In the genomic region with DNA sequence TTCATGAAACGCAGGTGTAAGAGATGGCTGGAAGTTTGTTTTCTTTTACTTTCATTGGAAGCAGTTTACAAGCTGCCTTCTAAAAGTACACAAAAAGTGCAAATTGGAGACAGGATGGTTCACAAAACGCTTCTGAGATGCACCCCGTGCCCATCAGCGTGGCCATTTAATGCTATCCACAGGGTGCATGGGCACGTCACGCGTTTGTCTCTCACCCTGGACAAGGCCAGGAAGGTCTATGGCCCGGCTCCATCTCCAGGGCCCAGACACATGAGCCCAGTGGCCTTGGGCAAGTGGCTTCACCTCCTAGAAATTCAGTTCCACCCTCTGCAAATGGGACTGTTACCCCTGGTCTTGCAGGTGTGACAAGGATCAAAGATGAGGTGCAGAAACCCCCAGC, we compare ENCODE assay signal across 17 cellular contexts.
DNase-seq lines count a peak whose midpoint lies in the region; ATAC-seq and TF ChIP-seq lines count a peak whose summit lies in the region.
"Had no signal": no experiment of that assay in that cellular context is flagged by ENCODE, and none has a peak within 500 bp of the region (broad histone marks: within the 10 kb centered on the region; RNA-seq: fewer than 3 reads in every experiment).

No MANE protein-coding gene starts in this region.

- no peaks in the 10 kb centered on the region for H3K27me3 Mint-ChIP-seq in HFFc6 (ENCODE audit: insufficient read depth)

- H3K27ac ChIP-seq in RWPE2 (ENCODE audit: poor library complexity, severe bottlenecking), result peak overlapping the region; percentile 48
- H3K27ac ChIP-seq: A549 had no signal

- ATAC-seq in RWPE2 (ENCODE audit: low read depth), result no peak
- ATAC-seq: A549 had no signal

- H3K27me3 ChIP-seq in RWPE2 (ENCODE audit: insufficient read depth, poor library complexity, severe bottlenecking), result no peaks in the 10 kb centered on the region

- no peak overlapping the region for H3K4me3 Mint-ChIP-seq in HFFc6
- H3K4me3 Mint-ChIP-seq: CD4-positive, alpha-beta memory T cell had no signal

- H3K4me3 ChIP-seq in RWPE2 (ENCODE audit: severe bottlenecking), result no peak overlapping the region
- H3K4me3 ChIP-seq: A549, HAP-1 had no signal

- H3K36me3 Mint-ChIP-seq in HFFc6 (ENCODE audit: low read depth), result no peaks in the 10 kb centered on the region
- H3K36me3 Mint-ChIP-seq: CD4-positive, alpha-beta memory T cell had no signal

- no peaks in the 10 kb centered on the region for H3K36me3 ChIP-seq in RWPE2 (ENCODE audit: low read depth)
- H3K36me3 ChIP-seq: HAP-1 had no signal

- peaks cover 76% of the 10 kb centered on the region for H3K4me1 Mint-ChIP-seq in HFFc6 (ENCODE audit: low read depth)
- H3K4me1 Mint-ChIP-seq: CD4-positive, alpha-beta memory T cell had no signal

- H3K9me3 Mint-ChIP-seq in HFFc6, result no peaks in the 10 kb centered on the region

- 0 out of 2 replicates have a peak overlapping the region, but pooled peaks have one; percentile 97 for H3K27ac Mint-ChIP-seq in HFFc6
- H3K27ac Mint-ChIP-seq: CD4-positive, alpha-beta memory T cell had no signal

- H3K4me1 ChIP-seq in RWPE2 (ENCODE audit: insufficient read depth, poor library complexity, severe bottlenecking), result peaks cover 7% of the 10 kb centered on the region
- H3K4me1 ChIP-seq: A549, HAP-1 had no signal

- DNase-seq in HFFc6, result no peak
- no peak for DNase-seq in RWPE2 (ENCODE audit: low spot score)
- DNase-seq in mesenteric fat pad (ENCODE audit: low spot score), result peak; percentile 53
- DNase-seq in T-helper 1 cell, result no peak
- DNase-seq in AG08396 (ENCODE audit: low spot score), result no peak
- DNase-seq in NCI-H146 (lab: John Stamatoyannopoulos, UW), result no peak
- DNase-seq: 8988T; ACHN; C1 segment of cervical spinal cord; Calu3; CD4-positive, alpha-beta memory T cell; COR-L47; DMS53; GF-D8; GOT3 had no signal

- no peaks in the 10 kb centered on the region for H3K9me3 ChIP-seq in RWPE2 (ENCODE audit: severe bottlenecking)
- H3K9me3 ChIP-seq: A549, HAP-1 had no signal

- no peak for TF ChIP-seq CTCF in HFFc6 (IDR thresholded peaks at IDR 0.05)
- TF ChIP-seq CTCF in RWPE2 (IDR thresholded peaks at IDR 0.05; ENCODE audit: poor library complexity, severe bottlenecking), result no peak
